ENCODE assay signal across 8 cellular contexts in genomic region chr12:53004582-53004981, GRCh38. TPM values are rescaled to one million over a fixed set of nuclear protein-coding genes. Genes with fewer than 3 reads are reported as not detected.
DNase-seq lines count a peak whose midpoint lies in the region; ATAC-seq and TF ChIP-seq lines count a peak whose summit lies in the region.

No MANE protein-coding gene starts in this region.

- H3K4me1 Mint-ChIP-seq in CD8-positive, alpha-beta T cell (ENCODE audit: low read depth): peaks cover 34% of the 10 kb centered on the region

- peaks cover 35% of the 10 kb centered on the region for H3K4me1 ChIP-seq in CD8-positive, alpha-beta T cell (ENCODE audit: insufficient read depth, low read length)
- peaks cover 29% of the 10 kb centered on the region for H3K4me1 ChIP-seq in HUES48 (ENCODE audit: control insufficient read depth, insufficient read depth, low read length)
- peaks cover 5% of the 10 kb centered on the region for H3K4me1 ChIP-seq in mesodermal cell (ENCODE audit: control insufficient read depth, insufficient read depth, low read length, poor library complexity, severe bottlenecking)
- H3K4me1 ChIP-seq in prostate gland (replicated peaks): peaks cover 10% of the 10 kb centered on the region
- peaks cover 15% of the 10 kb centered on the region for H3K4me1 ChIP-seq in colonic mucosa

- H3K27me3 ChIP-seq in CD8-positive, alpha-beta T cell (ENCODE audit: insufficient read depth, low read length): no peaks in the 10 kb centered on the region
- no peaks in the 10 kb centered on the region for H3K27me3 ChIP-seq in HUES48 (ENCODE audit: control insufficient read depth, insufficient read depth, low read length)
- H3K27me3 ChIP-seq in prostate gland (replicated peaks; ENCODE audit: insufficient read depth): no peaks in the 10 kb centered on the region
- no peaks in the 10 kb centered on the region for H3K27me3 ChIP-seq in colonic mucosa

- H3K9me3 Mint-ChIP-seq in CD8-positive, alpha-beta T cell: no peaks in the 10 kb centered on the region

- H3K9ac ChIP-seq in HUES48 (ENCODE audit: low read depth, low read length) (no peak overlapping the region), colonic mucosa (ENCODE audit: low read depth in 2 of 2, low read length in 2 of 2) (no peak overlapping the region)

- no peak for TF ChIP-seq CTCF in CD8-positive, alpha-beta T cell (IDR thresholded peaks at IDR 0.05)
- no peak for TF ChIP-seq CTCF in prostate gland (IDR thresholded peaks at IDR 0.05)
- TF ChIP-seq CTCF in colonic mucosa (IDR thresholded peaks at IDR 0.05): no peak

- no peak for DNase-seq in CD8-positive, alpha-beta T cell
- DNase-seq in amniotic epithelial cell (ENCODE audit: low read depth) (peak; percentile 45), prostate gland (ENCODE audit: low spot score) (no peak), colonic mucosa (no peak)

- 89% methylated on average over 2 of the region's 2 CpGs for WGBS in mesodermal cell (ENCODE audit: insufficient coverage in 2 of 2), 2 experiments
- 74% methylated on average over 2 of the region's 2 CpGs for WGBS in prostate gland

- TF ChIP-seq POLR2A in prostate gland (IDR thresholded peaks at IDR 0.05): no peak

- no peak overlapping the region for H3K4me3 Mint-ChIP-seq in CD8-positive, alpha-beta T cell

- H3K36me3 Mint-ChIP-seq in CD8-positive, alpha-beta T cell: peaks cover 18% of the 10 kb centered on the region

- H3K27ac Mint-ChIP-seq in CD8-positive, alpha-beta T cell: peak overlapping the region; percentile 52

- H3K36me3 ChIP-seq in CD8-positive, alpha-beta T cell (ENCODE audit: insufficient read depth, low read length): no peaks in the 10 kb centered on the region
- H3K36me3 ChIP-seq in HUES48 (ENCODE audit: control insufficient read depth, insufficient read depth, low read length) (peaks cover 19% of the 10 kb centered on the region), mesodermal cell (ENCODE audit: control insufficient read depth, insufficient read depth, low read length) (peaks cover 23% of the 10 kb centered on the region), prostate gland (no peaks in the 10 kb centered on the region), colonic mucosa (no peaks in the 10 kb centered on the region)

- CTCF ChIA-PET in CD8-positive, alpha-beta T cell (lab: Charles Lee): interaction anchor here (1.4 to 2.5 kb wide), 2 partner anchors 119 to 125 kb away, joined by 4 to 7 read pairs; no protein-coding TSS in a partner anchor

- intact Hi-C loops in CD8-positive, alpha-beta T cell (cut with DNase I, micrococcal nuclease): loop anchor here (10.0 kb wide), 1 partner anchor 1050 kb away; the partner anchor contains the start of gene ACVR1B (in 2 of the 2)
- intact Hi-C loops in prostate gland (cut with DNase I): no loop called here
- intact Hi-C loops in colonic mucosa (cut with DNase I): no loop called here

- H3K4me3 ChIP-seq in CD8-positive, alpha-beta T cell (ENCODE audit: low read depth, low read length): no peak overlapping the region
- H3K4me3 ChIP-seq in HUES48 (ENCODE audit: low read depth, low read length) (peak overlapping the region; percentile 99), mesodermal cell (ENCODE audit: extremely low read depth, insufficient read depth, low read length, poor library complexity, severe bottlenecking) (peak overlapping the region; percentile 91), prostate gland (no peak overlapping the region), colonic mucosa (no peak overlapping the region)

- H3K27me3 Mint-ChIP-seq in CD8-positive, alpha-beta T cell (ENCODE audit: low read depth): peaks cover 13% of the 10 kb centered on the region

- no peak overlapping the region for H3K27ac ChIP-seq in CD8-positive, alpha-beta T cell (ENCODE audit: low read depth, low read length)
- H3K27ac ChIP-seq in HUES48 (ENCODE audit: low read depth, low read length): peak overlapping the region; percentile 95
- H3K27ac ChIP-seq in mesodermal cell (ENCODE audit: low read depth, low read length, severe bottlenecking): peak overlapping the region; percentile 93
- no peak overlapping the region for H3K27ac ChIP-seq in prostate gland
- H3K27ac ChIP-seq in colonic mucosa: no peak overlapping the region

- H3K9me3 ChIP-seq in CD8-positive, alpha-beta T cell (ENCODE audit: low read length): no peaks in the 10 kb centered on the region
- H3K9me3 ChIP-seq in HUES48 (ENCODE audit: control insufficient read depth, insufficient read depth, low read length): no peaks in the 10 kb centered on the region
- no peaks in the 10 kb centered on the region for H3K9me3 ChIP-seq in mesodermal cell (ENCODE audit: control insufficient read depth, low read length)
- no peaks in the 10 kb centered on the region for H3K9me3 ChIP-seq in prostate gland
- H3K9me3 ChIP-seq in colonic mucosa: no peaks in the 10 kb centered on the region

- POLR2A ChIA-PET in CD8-positive, alpha-beta T cell (lab: Charles Lee): no interaction called here

- no peak for ATAC-seq in CD8-positive, alpha-beta T cell
- no peak for ATAC-seq in GM21367 (IDR thresholded peaks at IDR 0.05; ENCODE audit: unreplicated experiment)
- no peak for ATAC-seq in GM21717 (IDR thresholded peaks at IDR 0.05; ENCODE audit: unreplicated experiment)

RNA-seq across cellular contexts. Expression of gene EIF4B, which starts 1.7 kb away (rescaled TPM):
- 100 to 1,000 TPM; 709 to 741 TPM for total RNA-seq in CD8-positive, alpha-beta T cell
- polyA plus RNA-seq in mesodermal cell (2013, experiment 1 of 2): 346 TPM
- 376 TPM for polyA plus RNA-seq in mesodermal cell (2013, experiment 2 of 2)
- total RNA-seq in prostate gland: 100 to 1,000 TPM; 419 to 458 TPM
- total RNA-seq in colonic mucosa: 100 to 1,000 TPM; 398 to 455 TPM

RNA-seq across cellular contexts. Expression of gene TNS2, which starts 45.3 kb away (rescaled TPM):
- 1 to 10 TPM; 2.5 to 3.2 TPM for total RNA-seq in CD8-positive, alpha-beta T cell
- polyA plus RNA-seq in mesodermal cell (2013, experiment 1 of 2): 30.9 TPM
- polyA plus RNA-seq in mesodermal cell (2013, experiment 2 of 2): 19.3 TPM
- total RNA-seq in prostate gland: 100 to 1,000 TPM in 1 of 2 donors, 10 to 100 TPM in 1; 66.5 to 180 TPM
- 10 to 100 TPM; 26.0 to 27.1 TPM for total RNA-seq in colonic mucosa

RNA-seq across cellular contexts. Expression of gene KRT18, which starts 55.7 kb away (rescaled TPM):
- 1 to 10 TPM; 3.5 to 4.2 TPM for total RNA-seq in CD8-positive, alpha-beta T cell
- polyA plus RNA-seq in mesodermal cell (2013, experiment 1 of 2): 2,534 TPM
- polyA plus RNA-seq in mesodermal cell (2013, experiment 2 of 2): 2,467 TPM
- total RNA-seq in prostate gland: 100 to 1,000 TPM; 211 to 737 TPM
- 1,000 to 10,000 TPM; 1,068 to 1,487 TPM for total RNA-seq in colonic mucosa

Comparison
In these comparisons a context has a peak if more than half of its experiments do, and no peak if none do; other contexts are left out.
1. H3K27ac ChIP-seq: peak in HUES48 (single experiment) and mesodermal cell (single experiment); none in CD8-positive, alpha-beta T cell (single experiment), prostate gland (0 of 2) and colonic mucosa (single experiment).
2. H3K4me3 ChIP-seq: peak in HUES48 (single experiment) and mesodermal cell (single experiment); none in CD8-positive, alpha-beta T cell (single experiment), prostate gland (0 of 2) and colonic mucosa (single experiment).
3. RNA of gene TNS2, which starts 45.3 kb away (total RNA-seq): 66.5 to 180 TPM in prostate gland and 26.0 to 27.1 TPM in colonic mucosa; 2.5 to 3.2 TPM in CD8-positive, alpha-beta T cell; every median in the first group is over 4 times any median in the second.
4. RNA of gene KRT18, which starts 55.7 kb away (total RNA-seq): 1,068 to 1,487 TPM in colonic mucosa and 211 to 737 TPM in prostate gland; 3.5 to 4.2 TPM in CD8-positive, alpha-beta T cell; every median in the first group is over 10 times any median in the second.
5. intact Hi-C loops: an anchor here in CD8-positive, alpha-beta T cell (10.0 kb wide); none called in prostate gland and colonic mucosa.